28 cellular contexts compared by ENCODE assay signal in genomic region chr1:168827557-168827956, GRCh38.
"Had no signal": no experiment of that assay in that cellular context is flagged by ENCODE, and none has a peak within 500 bp of the region (broad histone marks: within the 10 kb centered on the region; RNA-seq: fewer than 3 reads in every experiment).

No MANE protein-coding gene starts in this region.

- H3K9me3 ChIP-seq: colonic mucosa, esophagus muscularis mucosa, esophagus squamous epithelium, gastrocnemius medialis, gastroesophageal sphincter, heart right ventricle had no signal

- H3K4me3 ChIP-seq: colonic mucosa, coronary artery, dorsolateral prefrontal cortex, esophagus muscularis mucosa, esophagus squamous epithelium, gastrocnemius medialis, gastroesophageal sphincter, heart left ventricle, heart right ventricle had no signal

- H3K36me3 ChIP-seq: colonic mucosa, esophagus muscularis mucosa, esophagus squamous epithelium, gastrocnemius medialis, gastroesophageal sphincter, heart left ventricle, heart right ventricle had no signal

- H3K27me3 ChIP-seq: colonic mucosa, dorsolateral prefrontal cortex, esophagus muscularis mucosa, esophagus squamous epithelium, foreskin keratinocyte, gastrocnemius medialis, gastroesophageal sphincter, heart left ventricle, heart right ventricle had no signal

- ATAC-seq: effector memory CD8-positive, alpha-beta T cell; esophagus mucosa; foreskin keratinocyte; gastrocnemius medialis; gastroesophageal sphincter; heart left ventricle; heart right ventricle had no signal

- FAIRE-seq: colon, endometrium, endothelial cell of umbilical vein, frontal cortex had no signal

- DNase-seq: colonic mucosa; cortex of kidney; dermis blood vessel endothelial cell; dorsolateral prefrontal cortex; effector CD4-positive, alpha-beta T cell; effector CD8-positive, alpha-beta T cell; effector memory CD4-positive, alpha-beta T cell; effector memory CD8-positive, alpha-beta T cell; endodermal cell; erythroblast; esophagus squamous epithelium; foreskin fibroblast; foreskin keratinocyte; foreskin melanocyte; gastrocnemius medialis; glutamatergic neuron; head of caudate nucleus; heart left ventricle; heart right ventricle had no signal

- H3K27ac ChIP-seq: colonic mucosa, coronary artery, dorsolateral prefrontal cortex, epithelial cell of prostate, esophagus muscularis mucosa, esophagus squamous epithelium, foreskin keratinocyte, gastrocnemius medialis, gastroesophageal sphincter, heart left ventricle, heart right ventricle had no signal

- H3K4me1 ChIP-seq: colonic mucosa, esophagus squamous epithelium, foreskin keratinocyte, gastrocnemius medialis, gastroesophageal sphincter had no signal
